Comparison of ENCODE assay signal across 8 cellular contexts in genomic region chrX:71859637-71860036, GRCh38. TPM values are rescaled to one million over a fixed set of nuclear protein-coding genes. Genes with fewer than 3 reads are reported as not detected.
DNase-seq lines count a peak whose midpoint lies in the region; TF ChIP-seq lines count a peak whose summit lies in the region.

No MANE protein-coding gene starts in this region.

- in situ Hi-C loops in transverse colon (cut with MboI; ENCODE audit: low pct_ligation_motif_present in 1 of 4, low pct_unique_long_range_greater_than_20kb in 1 of 4, low sequenced_read_pairs in 3 of 4): no loop called here

- no peak for TF ChIP-seq EP300 in transverse colon (IDR thresholded peaks at IDR 0.05; ENCODE audit: low read depth)

- no peaks in the 10 kb centered on the region for H3K36me3 ChIP-seq in kidney epithelial cell (ENCODE audit: control insufficient read depth, insufficient read depth, low read length)
- H3K36me3 ChIP-seq in transverse colon: no peaks in the 10 kb centered on the region

- no peak for TF ChIP-seq POLR2A in transverse colon (IDR thresholded peaks at IDR 0.05)

- WGBS in transverse colon (ENCODE audit: low coverage in 1 of 2), 2 donors: 0 to 8% methylated on average over 3 of the region's 3 CpGs

- TF ChIP-seq CTCF in AG09309 (IDR thresholded peaks at IDR 0.05; ENCODE audit: control insufficient read depth, insufficient read depth, low read depth, low read length, missing control alignments) (peak; percentile 62), kidney epithelial cell (IDR thresholded peaks at IDR 0.05; ENCODE audit: insufficient read depth, low read length, poor library complexity, severe bottlenecking) (peak; percentile 55), transverse colon (IDR thresholded peaks at IDR 0.05) (peak in 3 of 5 experiments; percentile 42 to 58 (median 44))

- H3K27me3 ChIP-seq in kidney epithelial cell (ENCODE audit: control insufficient read depth, insufficient read depth, low read length) (peaks cover 2% of the 10 kb centered on the region), transverse colon (no peaks in the 10 kb centered on the region)

- no peak overlapping the region for H3K4me3 ChIP-seq in AG09309 (ENCODE audit: control insufficient read depth, low read depth, low read length)
- no peak overlapping the region for H3K4me3 ChIP-seq in kidney epithelial cell (ENCODE audit: low read depth, low read length)
- H3K4me3 ChIP-seq in transverse colon: no peak overlapping the region

- DNase-seq in AG09309 (ENCODE audit: low read depth) (no peak), GM03348 (ENCODE audit: low spot score) (peak; percentile 20), NCI-H446 treated with DMSO at 0.1 percent for 48 hours (lab: John Stamatoyannopoulos, UW) (peak; percentile 0), amniotic stem cell (lab: John Stamatoyannopoulos, UW) (peak; percentile 7), kidney epithelial cell (ENCODE audit: low read depth) (no peak), transverse colon (no peak), 8988T (no peak), NCI-H1930 (lab: John Stamatoyannopoulos, UW) (no peak)

- H3K9me3 ChIP-seq in transverse colon: no peaks in the 10 kb centered on the region

- intact Hi-C loops in transverse colon (cut with DNase I; ENCODE audit: low total_unique reads): no loop called here

- H3K27ac ChIP-seq in transverse colon: no peak overlapping the region

- no peaks in the 10 kb centered on the region for H3K4me1 ChIP-seq in transverse colon

RNA-seq across cellular contexts. Expression of gene NHSL2, which starts 51.0 kb away (rescaled TPM):
- total RNA-seq in kidney epithelial cell: 1.4 and 1.6 TPM in 2 replicates
- total RNA-seq in transverse colon: 1 to 10 TPM; 1.6 to 6.0 (median 3.6) TPM

Comparison
In these comparisons a context has a peak if more than half of its experiments do, and no peak if none do; other contexts are left out.
1. DNase-seq: peak in GM03348 (single experiment), NCI-H446 treated with DMSO at 0.1 percent for 48 hours (single experiment) and amniotic stem cell (single experiment); none in AG09309 (single experiment), kidney epithelial cell (single experiment), transverse colon (single experiment), 8988T (single experiment) and NCI-H1930 (0 of 2).
2. Peak in every context shown above with its lines, with median percentiles within 50 percentile points of each other: CTCF ChIP-seq.